9 cellular contexts compared by ENCODE assay signal in genomic region chr12:108559748-108560147, GRCh38. TPM values are rescaled to one million over a fixed set of nuclear protein-coding genes. Genes with fewer than 3 reads are reported as not detected.
DNase-seq lines count a peak whose midpoint lies in the region; ATAC-seq and TF ChIP-seq lines count a peak whose summit lies in the region.
"Had no signal": no experiment of that assay in that cellular context is flagged by ENCODE, and none has a peak within 500 bp of the region (broad histone marks: within the 10 kb centered on the region; RNA-seq: fewer than 3 reads in every experiment).

No MANE protein-coding gene starts in this region.

- H3F3A ChIP-seq in OCI-LY1 (ENCODE audit: insufficient read depth, low read length), result no peaks in the 10 kb centered on the region

- no peaks in the 10 kb centered on the region for H3K9me3 ChIP-seq in Caco-2
- H3K9me3 ChIP-seq in OCI-LY1 (ENCODE audit: low read length), result no peaks in the 10 kb centered on the region
- no peaks in the 10 kb centered on the region for H3K9me3 ChIP-seq in endodermal cell (ENCODE audit: control insufficient read depth, low read length)
- H3K9me3 ChIP-seq in osteoblast (ENCODE audit: low read depth, low read length), result no peaks in the 10 kb centered on the region

- CTCF ChIA-PET in Caco-2 (lab: Charles Lee), result interaction anchor here (0.5 kb wide), 1 partner anchor 872 kb away, joined by 4 read pairs; no protein-coding TSS in a partner anchor

- H3K4me3 Mint-ChIP-seq in Caco-2 (ENCODE audit: unreplicated experiment) (peak overlapping the region; percentile 96), endodermal cell (peak overlapping the region; percentile 94)

- no peak for ATAC-seq in HG02759 (IDR thresholded peaks at IDR 0.05; ENCODE audit: unreplicated experiment)
- no peak for ATAC-seq in HG02970 (IDR thresholded peaks at IDR 0.05; ENCODE audit: low FRiP score, unreplicated experiment)

- H3K9ac ChIP-seq in OCI-LY1 (ENCODE audit: low read length) (peak overlapping the region; percentile 82), endodermal cell (ENCODE audit: extremely low read depth, low read length, poor library complexity, severe bottlenecking) (peak overlapping the region; percentile 98)

- no peaks in the 10 kb centered on the region for H3K9me2 ChIP-seq in OCI-LY1 (ENCODE audit: low read depth, low read length)

- no peaks in the 10 kb centered on the region for H3K9me3 Mint-ChIP-seq in Caco-2 (ENCODE audit: unreplicated experiment)
- no peaks in the 10 kb centered on the region for H3K9me3 Mint-ChIP-seq in endodermal cell

- H3K27me3 Mint-ChIP-seq in Caco-2 (ENCODE audit: insufficient read depth, unreplicated experiment) (no peaks in the 10 kb centered on the region), endodermal cell (ENCODE audit: insufficient read depth) (no peaks in the 10 kb centered on the region)

- H3K79me2 ChIP-seq in OCI-LY1 (ENCODE audit: insufficient read depth, low read length) (peaks cover 50% of the 10 kb centered on the region), osteoblast (ENCODE audit: insufficient read depth, low read length) (peaks cover 78% of the 10 kb centered on the region)

- intact Hi-C loops in Caco-2 (cut with micrococcal nuclease; ENCODE audit: unreplicated experiment), result no loop called here

- H3K27ac ChIP-seq in OCI-LY1 (ENCODE audit: low read depth, low read length, poor library complexity, severe bottlenecking) (no peak overlapping the region), endodermal cell (ENCODE audit: low read depth, low read length) (no peak overlapping the region), osteoblast (ENCODE audit: low read depth, low read length) (peak overlapping the region; percentile 96)

- H3K36me3 Mint-ChIP-seq in Caco-2 (ENCODE audit: insufficient read depth, unreplicated experiment) (peaks cover 30% of the 10 kb centered on the region), endodermal cell (ENCODE audit: low read depth) (peaks cover 34% of the 10 kb centered on the region)

- WGBS in endodermal cell (ENCODE audit: insufficient coverage in 1 of 2, insufficient read length in 1 of 2), 2 experiments, result 69 to 89% methylated on average over 2 to 3 of the region's 3 CpGs

- H3K4me3 ChIP-seq in Caco-2 (ENCODE audit: low read depth, low read length), result peak overlapping the region; percentile 92
- H3K4me3 ChIP-seq in OCI-LY1 (ENCODE audit: low read depth, low read length, poor library complexity, severe bottlenecking), result peak overlapping the region; percentile 79
- H3K4me3 ChIP-seq in endodermal cell (ENCODE audit: low read length), result peak overlapping the region; percentile 94
- H3K4me3 ChIP-seq in osteoblast (ENCODE audit: insufficient read depth, low read length), result peak overlapping the region; percentile 88

- POLR2A ChIA-PET in Caco-2 (lab: Charles Lee), result no interaction called here

- no peaks in the 10 kb centered on the region for H3K4me1 Mint-ChIP-seq in Caco-2 (ENCODE audit: low read depth, unreplicated experiment)
- H3K4me1 Mint-ChIP-seq in endodermal cell, result peaks cover 23% of the 10 kb centered on the region

- H3K4me1 ChIP-seq in Caco-2 (0 out of 2 replicates have a peak, but pooled peaks cover 3% of the 10 kb centered on the region), OCI-LY1 (ENCODE audit: insufficient read depth, low read length, severe bottlenecking) (peaks cover 47% of the 10 kb centered on the region), endodermal cell (ENCODE audit: control insufficient read depth, insufficient read depth, low read length) (no peaks in the 10 kb centered on the region), osteoblast (ENCODE audit: insufficient read depth, low read length) (peaks cover 25% of the 10 kb centered on the region)

- TF ChIP-seq CTCF in Caco-2 (IDR thresholded peaks at IDR 0.05; ENCODE audit: insufficient read depth in 1 of 2, low read depth in 1 of 2, low read length in 1 of 2, severe bottlenecking in 1 of 2, unreplicated experiment in 1 of 2) (no peak), OCI-LY1 (IDR thresholded peaks at IDR 0.05; ENCODE audit: low read length) (no peak), endodermal cell (conservative IDR thresholded peaks at IDR 0.05) (no peak), osteoblast (IDR thresholded peaks at IDR 0.05; ENCODE audit: extremely low read depth, low read depth, low read length) (no peak)

- DNase-seq in Caco-2 (no peak), endodermal cell (peak; percentile 59), osteoblast (ENCODE audit: insufficient read length, low spot score, missing footprints) (no peak), AG08395 (ENCODE audit: low spot score) (no peak)
- DNase-seq in effector CD8-positive, alpha-beta T cell (lab: John Stamatoyannopoulos, UW), result no peak
- DNase-seq: stimulated activated naive CD4-positive, alpha-beta T cell had no signal

- H4K20me1 ChIP-seq in OCI-LY1 (ENCODE audit: insufficient read depth, low read length) (no peaks in the 10 kb centered on the region), osteoblast (ENCODE audit: insufficient read depth, low read length) (peaks cover 35% of the 10 kb centered on the region)

- peak overlapping the region; percentile 99 for H3K27ac Mint-ChIP-seq in Caco-2 (ENCODE audit: unreplicated experiment)
- H3K27ac Mint-ChIP-seq in endodermal cell, result peak overlapping the region; percentile 100

- H2AFZ ChIP-seq in OCI-LY1 (ENCODE audit: low read length) (no peak overlapping the region), osteoblast (ENCODE audit: low read length) (no peak overlapping the region)

- H3K27me3 ChIP-seq in Caco-2 (replicated peaks; ENCODE audit: control insufficient read depth, insufficient read depth, low read length) (no peaks in the 10 kb centered on the region), OCI-LY1 (ENCODE audit: insufficient read depth, low read length) (no peaks in the 10 kb centered on the region), endodermal cell (ENCODE audit: control insufficient read depth, insufficient read depth, low read length, poor library complexity, severe bottlenecking) (no peaks in the 10 kb centered on the region), osteoblast (ENCODE audit: insufficient read depth, low read length) (no peaks in the 10 kb centered on the region)

- no TSS peak for BruUV-seq in Caco-2 (replicated peaks; lab: Mats Ljungman, UMichigan)

- peak overlapping the region; percentile 84 for H3K4me2 ChIP-seq in OCI-LY1 (ENCODE audit: low read length)
- H3K4me2 ChIP-seq in osteoblast (ENCODE audit: insufficient read depth, low read length), result peak overlapping the region; percentile 100

- H3K36me3 ChIP-seq in Caco-2 (ENCODE audit: control insufficient read depth, insufficient read depth, low read length), result no peaks in the 10 kb centered on the region; the same call in 1 of the 2 replicates
- H3K36me3 ChIP-seq in OCI-LY1 (ENCODE audit: insufficient read depth, low read length), result peaks cover 21% of the 10 kb centered on the region; the same call in 1 of the 2 replicates
- peaks cover 31% of the 10 kb centered on the region for H3K36me3 ChIP-seq in endodermal cell (ENCODE audit: control insufficient read depth, insufficient read depth, low read length)
- peaks cover 9% of the 10 kb centered on the region for H3K36me3 ChIP-seq in osteoblast (ENCODE audit: insufficient read depth, low read length)

RNA-seq across cellular contexts. Expression of gene SART3, which starts 1.2 kb away (rescaled TPM):
- 77.3 and 79.2 TPM in 2 replicates for total RNA-seq in Caco-2 (2022)
- 10 to 100 TPM; 83.5 to 86.2 TPM for total RNA-seq in endodermal cell
- polyA plus RNA-seq in endodermal cell (2013, experiment 1 of 2), result 57.5 TPM
- 50.7 TPM for polyA plus RNA-seq in endodermal cell (2013, experiment 2 of 2)
- 39.8 and 57.9 TPM in 2 replicates for total RNA-seq in osteoblast

RNA-seq across cellular contexts. Expression of gene ISCU, which starts 2.6 kb away (rescaled TPM):
- total RNA-seq in Caco-2 (2022) (70.1 and 86.9 TPM in 2 replicates), endodermal cell (10 to 100 TPM; 63.1 to 66.0 TPM), osteoblast (166 and 184 TPM in 2 replicates)
- 92.4 TPM for polyA plus RNA-seq in endodermal cell (2013, experiment 1 of 2)
- 96.3 TPM for polyA plus RNA-seq in endodermal cell (2013, experiment 2 of 2)

RNA-seq across cellular contexts. Expression of gene TMEM119, which starts 38.1 kb away (rescaled TPM):
- not detected in 2 replicates for total RNA-seq in Caco-2 (2022)
- under 1 TPM; 0.11 to 0.15 TPM for total RNA-seq in endodermal cell
- 4.3 TPM for polyA plus RNA-seq in endodermal cell (2013, experiment 1 of 2)
- polyA plus RNA-seq in endodermal cell (2013, experiment 2 of 2), result 4.3 TPM
- total RNA-seq in osteoblast, result 359 and 362 TPM in 2 replicates

RNA-seq across cellular contexts. Expression of gene FICD, which starts 44.7 kb away (rescaled TPM):
- total RNA-seq in Caco-2 (2022), result 2.8 and 3.6 TPM in 2 replicates
- 1 to 10 TPM; 6.2 to 6.8 TPM for total RNA-seq in endodermal cell
- polyA plus RNA-seq in endodermal cell (2013, experiment 1 of 2), result 5.3 TPM
- polyA plus RNA-seq in endodermal cell (2013, experiment 2 of 2), result 4.9 TPM
- 5.4 and 7.7 TPM in 2 replicates for total RNA-seq in osteoblast

Comparison
In these comparisons a context has a peak if more than half of its experiments do, and no peak if none do; other contexts are left out.
1. RNA of gene TMEM119, which starts 38.1 kb away (total RNA-seq): 359 to 362 TPM in osteoblast; 0.11 to 0.15 TPM in endodermal cell and not detected in Caco-2; every median in the first group is over 100 times any median in the second.
2. Peak in every context shown above with its lines, with median percentiles within 50 percentile points of each other: H3K4me3 ChIP-seq.